16 cellular contexts compared by ENCODE assay signal in genomic region chr7:42134276-42134871, GRCh38.
DNase-seq lines count a peak whose midpoint lies in the region; ATAC-seq, FAIRE-seq and TF ChIP-seq lines count a peak whose summit lies in the region.
"Had no signal": no experiment of that assay in that cellular context is flagged by ENCODE, and none has a peak within 500 bp of the region (broad histone marks: within the 10 kb centered on the region; RNA-seq: fewer than 3 reads in every experiment).

No MANE protein-coding gene starts in this region.

- H3K36me3 Mint-ChIP-seq in neural progenitor cell: peaks cover 40% of the 10 kb centered on the region
- H3K36me3 Mint-ChIP-seq in chondrocyte (ENCODE audit: low read depth): peaks cover 10% of the 10 kb centered on the region
- H3K36me3 Mint-ChIP-seq: CD4-positive, CD25-positive, alpha-beta regulatory T cell had no signal

- H3K4me1 ChIP-seq in heart left ventricle (peaks cover 0 to 22% (median 5%) of the 10 kb centered on the region in 12 donors), left ventricle myocardium inferior (peaks cover 25% of the 10 kb centered on the region), neural progenitor cell (peaks cover 47% of the 10 kb centered on the region), HAP-1 (peaks cover 10% of the 10 kb centered on the region)
- H3K4me1 ChIP-seq: BLaER1 treated with 17β-estradiol and CSF1 and Interleukin-3, amounts not matched to agents 10 nM and 100 nM had no signal

- peaks cover 80% of the 10 kb centered on the region for H4K20me1 ChIP-seq in neural progenitor cell (ENCODE audit: low read depth)
- H4K20me1 ChIP-seq: BLaER1 treated with 17β-estradiol and CSF1 and Interleukin-3, amounts not matched to agents 10 nM and 100 nM had no signal

- no peak overlapping the region for H3K4me3 ChIP-seq in heart left ventricle
- no peak overlapping the region for H3K4me3 ChIP-seq in left ventricle myocardium inferior
- no peak overlapping the region for H3K4me3 ChIP-seq in fibroblast of villous mesenchyme (ENCODE audit: low read depth, low read length)
- no peak overlapping the region for H3K4me3 ChIP-seq in neural progenitor cell
- no peak overlapping the region for H3K4me3 ChIP-seq in HAP-1
- H3K4me3 ChIP-seq: BLaER1 treated with 17β-estradiol and CSF1 and Interleukin-3, amounts not matched to agents 10 nM and 100 nM; GM23248 had no signal

- peak in 3 of 4 donors; percentile 39 to 64 (median 45) for ATAC-seq in heart left ventricle
- ATAC-seq: HepG2 had no signal

- H3K9me3 Mint-ChIP-seq in neural progenitor cell: peaks cover 21% of the 10 kb centered on the region
- peaks cover 12% of the 10 kb centered on the region for H3K9me3 Mint-ChIP-seq in chondrocyte (ENCODE audit: low read depth)
- H3K9me3 Mint-ChIP-seq: CD4-positive, CD25-positive, alpha-beta regulatory T cell had no signal

- H3K27me3 Mint-ChIP-seq in neural progenitor cell (ENCODE audit: insufficient read depth, low read depth): peaks cover 4% of the 10 kb centered on the region
- no peaks in the 10 kb centered on the region for H3K27me3 Mint-ChIP-seq in chondrocyte (ENCODE audit: low read depth)
- H3K27me3 Mint-ChIP-seq: CD4-positive, CD25-positive, alpha-beta regulatory T cell had no signal

- no peak for DNase-seq in heart left ventricle
- no peak for DNase-seq in left ventricle myocardium inferior
- DNase-seq in fibroblast of villous mesenchyme (ENCODE audit: low read depth): peak; percentile 33
- DNase-seq in neural progenitor cell (ENCODE audit: low spot score): no peak
- DNase-seq in chondrocyte (ENCODE audit: low spot score): no peak
- DNase-seq in GM12892 (ENCODE audit: insufficient read length): no peak
- DNase-seq in HAP-1 (ENCODE audit: low spot score in 2 of 2): no peak
- DNase-seq: 8988T; CD4-positive, CD25-positive, alpha-beta regulatory T cell; DMS53; GM23248 had no signal

- H3K79me2 ChIP-seq in neural progenitor cell (ENCODE audit: low read depth): peaks cover 100% of the 10 kb centered on the region

- TF ChIP-seq CTCF in heart left ventricle (IDR thresholded peaks at IDR 0.05): no peak
- no peak for TF ChIP-seq CTCF in left ventricle myocardium inferior (IDR thresholded peaks at IDR 0.05; ENCODE audit: borderline replicate concordance)
- TF ChIP-seq CTCF in fibroblast of villous mesenchyme (IDR thresholded peaks at IDR 0.05; ENCODE audit: insufficient read depth, low read depth, low read length): no peak
- TF ChIP-seq CTCF in neural progenitor cell (IDR thresholded peaks at IDR 0.05): no peak
- no peak for TF ChIP-seq CTCF in chondrocyte (IDR thresholded peaks at IDR 0.05)

- no peak overlapping the region for H3K4me2 ChIP-seq in neural progenitor cell
- H3K4me2 ChIP-seq: BLaER1 treated with 17β-estradiol and CSF1 and Interleukin-3, amounts not matched to agents 10 nM and 100 nM had no signal

- WGBS in heart left ventricle, 4 donors: 80 to 87% (median 82%) methylated on average over 10 of the region's 10 CpGs

- H3K27me3 ChIP-seq in heart left ventricle (no peaks in the 10 kb centered on the region), left ventricle myocardium inferior (ENCODE audit: low read depth) (no peaks in the 10 kb centered on the region), neural progenitor cell (no peaks in the 10 kb centered on the region), HAP-1 (ENCODE audit: low read depth) (no peaks in the 10 kb centered on the region)
- H3K27me3 ChIP-seq: BLaER1 treated with 17β-estradiol and CSF1 and Interleukin-3, amounts not matched to agents 10 nM and 100 nM had no signal

- H3K9me3 ChIP-seq in heart left ventricle (peaks cover 0 to 13% (median 3%) of the 10 kb centered on the region in 12 donors), left ventricle myocardium inferior (replicated peaks) (peaks cover 13% of the 10 kb centered on the region), neural progenitor cell (ENCODE audit: low read depth) (no peaks in the 10 kb centered on the region), HAP-1 (0 out of 2 replicates have a peak, but pooled peaks cover 6% of the 10 kb centered on the region)

- in situ Hi-C loops in HAP-1 (cut with MboI; ENCODE audit: low sequenced_read_pairs): no loop called here

- H3K4me1 Mint-ChIP-seq in neural progenitor cell (peaks cover 60% of the 10 kb centered on the region), chondrocyte (ENCODE audit: low read depth) (peaks cover 21% of the 10 kb centered on the region)
- H3K4me1 Mint-ChIP-seq: CD4-positive, CD25-positive, alpha-beta regulatory T cell had no signal

- FAIRE-seq in GM12892 (lab: Jason Lieb, UNC): no peak
- FAIRE-seq: GM18507, H54, HepG2, HTR-8/SVneo had no signal

- peaks cover 13% of the 10 kb centered on the region for H3F3A ChIP-seq in neural progenitor cell (ENCODE audit: low read depth)

- H3K27ac Mint-ChIP-seq in neural progenitor cell (peak overlapping the region; percentile 59), chondrocyte (ENCODE audit: unreplicated experiment) (no peak overlapping the region)
- H3K27ac Mint-ChIP-seq: CD4-positive, CD25-positive, alpha-beta regulatory T cell had no signal

- intact Hi-C loops in heart left ventricle (cut with DNase I): no loop called here
- intact Hi-C loops in left ventricle myocardium inferior (cut with micrococcal nuclease): no loop called here

- H2AFZ ChIP-seq in neural progenitor cell (replicated peaks): no peak overlapping the region
- H2AFZ ChIP-seq: GM23248 had no signal

- no peak for TF ChIP-seq POLR2A in heart left ventricle (IDR thresholded peaks at IDR 0.05)
- no peak for TF ChIP-seq POLR2A in GM12892 (IDR thresholded peaks at IDR 0.05; ENCODE audit: low read depth, low read length)

- H3K4me3 Mint-ChIP-seq in neural progenitor cell (no peak overlapping the region), chondrocyte (ENCODE audit: unreplicated experiment) (no peak overlapping the region)
- H3K4me3 Mint-ChIP-seq: CD4-positive, CD25-positive, alpha-beta regulatory T cell had no signal

- no peak overlapping the region for H3K27ac ChIP-seq in heart left ventricle
- no peak overlapping the region for H3K27ac ChIP-seq in left ventricle myocardium inferior (replicated peaks)
- H3K27ac ChIP-seq in neural progenitor cell: no peak overlapping the region
- H3K27ac ChIP-seq: BLaER1 treated with 17β-estradiol and CSF1 and Interleukin-3, amounts not matched to agents 10 nM and 100 nM; GM23248 had no signal

- H3K36me3 ChIP-seq in heart left ventricle: no peaks in the 10 kb centered on the region
- H3K36me3 ChIP-seq in left ventricle myocardium inferior: peaks cover 4% of the 10 kb centered on the region
- peaks cover 12% of the 10 kb centered on the region for H3K36me3 ChIP-seq in neural progenitor cell
- peaks cover 2% of the 10 kb centered on the region; the same call in 1 of the 2 replicates for H3K36me3 ChIP-seq in HAP-1 (replicated peaks)

- H3K9ac ChIP-seq in neural progenitor cell: no peak overlapping the region
- H3K9ac ChIP-seq: BLaER1 treated with 17β-estradiol and CSF1 and Interleukin-3, amounts not matched to agents 10 nM and 100 nM; GM23248 had no signal
